18 cellular contexts compared by ENCODE assay signal in the genomic region with DNA sequence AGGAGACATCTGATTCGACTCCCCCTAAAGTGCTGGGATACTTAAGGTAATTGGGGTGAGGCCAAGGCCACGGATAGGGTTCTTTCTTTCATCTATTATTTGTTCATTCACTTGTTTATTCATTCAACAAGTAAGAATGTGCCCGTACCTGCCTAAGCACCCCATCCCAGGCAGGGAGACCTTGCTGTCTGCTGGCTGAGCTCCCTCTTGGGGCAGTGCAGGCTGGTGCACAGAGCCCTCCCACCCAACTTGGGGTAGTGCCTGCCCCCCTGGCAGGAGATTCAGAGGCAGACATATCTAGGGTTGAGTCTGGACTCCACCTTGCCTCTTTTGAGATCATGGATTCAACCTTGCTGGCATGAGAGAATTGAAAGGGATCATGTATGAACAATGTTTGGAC.
DNase-seq lines count a peak whose midpoint lies in the region; ATAC-seq and TF ChIP-seq lines count a peak whose summit lies in the region.
"Had no signal": no experiment of that assay in that cellular context is flagged by ENCODE, and none has a peak within 500 bp of the region (broad histone marks: within the 10 kb centered on the region; RNA-seq: fewer than 3 reads in every experiment).

No MANE protein-coding gene starts in this region.

- TF ChIP-seq CTCF in H9 (conservative IDR thresholded peaks at IDR 0.05) (peak; percentile 44; the same call in 2 of the 3 replicates), WTC11 (IDR thresholded peaks at IDR 0.05) (no peak), foreskin keratinocyte (conservative IDR thresholded peaks at IDR 0.05) (peak; percentile 9), spleen (IDR thresholded peaks at IDR 0.05 in 8 of 11, conservative IDR thresholded peaks at IDR 0.05 in 3 of 11) (no peak), GM20000 (IDR thresholded peaks at IDR 0.05; ENCODE audit: extremely low read depth, missing control alignments) (no peak), brain microvascular endothelial cell (IDR thresholded peaks at IDR 0.05; ENCODE audit: low read depth, low read length, missing control alignments) (no peak)

- POLR2A ChIA-PET in WTC11 (lab: Charles Lee) = no interaction called here

- H3K27me3 Mint-ChIP-seq in H9 (ENCODE audit: low read depth) = peaks cover 9% of the 10 kb centered on the region
- H3K27me3 Mint-ChIP-seq in WTC11 (ENCODE audit: low read depth) = no peaks in the 10 kb centered on the region
- H3K27me3 Mint-ChIP-seq: CD4-positive, CD25-positive, alpha-beta regulatory T cell; CD8-positive, alpha-beta memory T cell had no signal

- H3K36me3 Mint-ChIP-seq in H9 (ENCODE audit: insufficient read depth in 1 of 3, low read depth in 3 of 3) (no peaks in the 10 kb centered on the region; a peak in 1 of 7 replicates), WTC11 (no peaks in the 10 kb centered on the region)
- H3K36me3 Mint-ChIP-seq: CD4-positive, CD25-positive, alpha-beta regulatory T cell had no signal

- H3K9me3 Mint-ChIP-seq in H9 = peaks cover 0 to 3% of the 10 kb centered on the region in 2 experiments; a peak in 2 of 5 replicates
- peaks cover 11% of the 10 kb centered on the region for H3K9me3 Mint-ChIP-seq in WTC11

- DNase-seq in H9 (no peak), WTC11 (ENCODE audit: low spot score) (peak; percentile 30), foreskin keratinocyte (no peak), spleen (peak; percentile 52), Kasumi-1 (lab: John Stamatoyannopoulos, UW) (no peak), GM20000 (ENCODE audit: low spot score) (no peak), brain microvascular endothelial cell (no peak)
- DNase-seq: ACHN; BE2C; C1 segment of cervical spinal cord; CD4-positive, CD25-positive, alpha-beta regulatory T cell; CD8-positive, alpha-beta memory T cell; COR-L47; DMS 273 treated with DMSO at 0.1 percent for 48 hours; DMS53; DND-41; EL had no signal

- no CpG with 5 or more reads among the region's 3 CpGs for WGBS in H9 (ENCODE audit: extremely low coverage, insufficient read length, low lambda C conversion rate)
- 60 to 77% (median 69%) methylated on average over 3 of the region's 3 CpGs for WGBS in spleen, 5 donors

- no peak overlapping the region for H2AK5ac ChIP-seq in H9 (ENCODE audit: insufficient read length, low read length)

- no peak overlapping the region for H3K27ac ChIP-seq in H9 (ENCODE audit: insufficient read length, low read depth, low read length)
- H3K27ac ChIP-seq in foreskin keratinocyte = no peak overlapping the region
- no peak overlapping the region for H3K27ac ChIP-seq in spleen
- no peak overlapping the region for H3K27ac ChIP-seq in brain microvascular endothelial cell

- no peak overlapping the region for H2BK5ac ChIP-seq in H9 (ENCODE audit: insufficient read length, low read length)

- H4K5ac ChIP-seq in H9 (ENCODE audit: insufficient read length, low read depth, low read length) = no peak overlapping the region

- no peak for TF ChIP-seq POLR2A in spleen (IDR thresholded peaks at IDR 0.05)

- H3K79me2 ChIP-seq in H9 (ENCODE audit: insufficient read depth, low read length) = no peaks in the 10 kb centered on the region

- CTCF ChIA-PET in WTC11 (lab: Charles Lee) = interaction anchor here (0.6 to 1.3 kb wide), 4 partner anchors 14 to 42 kb away, joined by 3 to 4 read pairs (median 3); no protein-coding TSS in a partner anchor

- H3K18ac ChIP-seq in H9 (ENCODE audit: insufficient read length, low read depth, low read length) = no peak overlapping the region

- H3K27me3 ChIP-seq in H9 (ENCODE audit: insufficient read depth, low read length) (no peaks in the 10 kb centered on the region), foreskin keratinocyte (no peaks in the 10 kb centered on the region), spleen (replicated peaks in 1 of 7) (no peaks in the 10 kb centered on the region), brain microvascular endothelial cell (replicated peaks) (no peaks in the 10 kb centered on the region)
- H3K27me3 ChIP-seq: BE2C had no signal

- H3K9me3 ChIP-seq in H9 (ENCODE audit: control insufficient read depth, low read depth, low read length) = no peaks in the 10 kb centered on the region
- H3K9me3 ChIP-seq in spleen = no peaks in the 10 kb centered on the region
- H3K9me3 ChIP-seq: BE2C had no signal

- no peak overlapping the region for H3K4me3 ChIP-seq in spleen
- no peak overlapping the region for H3K4me3 ChIP-seq in brain microvascular endothelial cell (ENCODE audit: low read depth, low read length)
- H3K4me3 ChIP-seq: GM12878 had no signal

- H2BK12ac ChIP-seq in H9 (ENCODE audit: insufficient read length, low read depth, low read length) = no peak overlapping the region

- H3K79me1 ChIP-seq in H9 (ENCODE audit: insufficient read depth, low read depth, low read length, poor library complexity, severe bottlenecking) = no peaks in the 10 kb centered on the region

- intact Hi-C loops in spleen (cut with DNase I; ENCODE audit: low total_unique reads) = no loop called here

- no peak overlapping the region for H3K23ac ChIP-seq in H9 (ENCODE audit: insufficient read length, low read depth, low read length)

- H3K27ac Mint-ChIP-seq in H9 = no peak overlapping the region
- no peak overlapping the region for H3K27ac Mint-ChIP-seq in WTC11
- H3K27ac Mint-ChIP-seq: CD4-positive, CD25-positive, alpha-beta regulatory T cell; CD8-positive, alpha-beta memory T cell had no signal

- no peak overlapping the region for H4K91ac ChIP-seq in H9 (ENCODE audit: insufficient read length, low read depth, low read length)

- H3K4me3 Mint-ChIP-seq in H9 (no peak overlapping the region), WTC11 (no peak overlapping the region)
- H3K4me3 Mint-ChIP-seq: CD4-positive, CD25-positive, alpha-beta regulatory T cell; CD8-positive, alpha-beta memory T cell had no signal

- no peak overlapping the region for H3K9ac ChIP-seq in H9 (ENCODE audit: extremely low read depth, insufficient read length, low read length)

- no peak overlapping the region for H2BK15ac ChIP-seq in H9 (ENCODE audit: low read depth, low read length)

- H2BK120ac ChIP-seq in H9 (ENCODE audit: low read depth, low read length, poor library complexity, severe bottlenecking) = no peak overlapping the region

- H3K56ac ChIP-seq in H9 (ENCODE audit: insufficient read length, low read depth, low read length) = no peak overlapping the region

- in situ Hi-C loops in brain microvascular endothelial cell (cut with HindIII; ENCODE audit: low pct_ligation_motif_present, low sequenced_read_pairs) = no loop called here

- H2BK20ac ChIP-seq in H9 (ENCODE audit: low read depth, low read length, poor library complexity, severe bottlenecking) = no peak overlapping the region

- H3K4ac ChIP-seq in H9 (ENCODE audit: low read depth, low read length) = no peak overlapping the region

- H2AFZ ChIP-seq in H9 (ENCODE audit: low read length) = no peak overlapping the region

- H3K4me2 ChIP-seq in H9 (ENCODE audit: insufficient read depth, insufficient read length, low read length) = no peak overlapping the region

- H3K36me3 ChIP-seq in spleen (peaks cover 0 to 5% (median 0%) of the 10 kb centered on the region in 6 donors), brain microvascular endothelial cell (replicated peaks) (no peaks in the 10 kb centered on the region)
- H3K36me3 ChIP-seq: BE2C had no signal

- no peaks in the 10 kb centered on the region for H4K20me1 ChIP-seq in H9 (ENCODE audit: control insufficient read depth, insufficient read depth, insufficient read length)

- H3K4me1 Mint-ChIP-seq in H9 = peaks cover 37 to 45% of the 10 kb centered on the region in 2 experiments
- peaks cover 26% of the 10 kb centered on the region for H3K4me1 Mint-ChIP-seq in WTC11
- H3K4me1 Mint-ChIP-seq: CD4-positive, CD25-positive, alpha-beta regulatory T cell; CD8-positive, alpha-beta memory T cell had no signal

- no peaks in the 10 kb centered on the region for H3K23me2 ChIP-seq in H9 (ENCODE audit: insufficient read length, low read depth, low read length, poor library complexity, severe bottlenecking)

- no peak overlapping the region for H4K8ac ChIP-seq in H9 (replicated peaks; ENCODE audit: insufficient read length, low read depth, low read length)

- H3K14ac ChIP-seq in H9 (ENCODE audit: insufficient read depth, low read length) = no peak overlapping the region

- ATAC-seq in WTC11 = peak; percentile 82
- no peak for ATAC-seq in foreskin keratinocyte
- ATAC-seq: GM12878 had no signal

- H3K4me1 ChIP-seq in H9 (ENCODE audit: insufficient read depth, low read length) = peaks cover 3% of the 10 kb centered on the region; the same call in 1 of the 2 replicates
- H3K4me1 ChIP-seq in foreskin keratinocyte = no peaks in the 10 kb centered on the region
- no peaks in the 10 kb centered on the region for H3K4me1 ChIP-seq in spleen
- H3K4me1 ChIP-seq: BE2C had no signal

- H3T11ph ChIP-seq in H9 (ENCODE audit: low read length) = no peak overlapping the region

TF ChIP-seq in WTC11, 78 proteins besides CTCF, POLR2A, EP300 and RAD21 (continues in another document):
- TF ChIP-seq, protein P1, sequence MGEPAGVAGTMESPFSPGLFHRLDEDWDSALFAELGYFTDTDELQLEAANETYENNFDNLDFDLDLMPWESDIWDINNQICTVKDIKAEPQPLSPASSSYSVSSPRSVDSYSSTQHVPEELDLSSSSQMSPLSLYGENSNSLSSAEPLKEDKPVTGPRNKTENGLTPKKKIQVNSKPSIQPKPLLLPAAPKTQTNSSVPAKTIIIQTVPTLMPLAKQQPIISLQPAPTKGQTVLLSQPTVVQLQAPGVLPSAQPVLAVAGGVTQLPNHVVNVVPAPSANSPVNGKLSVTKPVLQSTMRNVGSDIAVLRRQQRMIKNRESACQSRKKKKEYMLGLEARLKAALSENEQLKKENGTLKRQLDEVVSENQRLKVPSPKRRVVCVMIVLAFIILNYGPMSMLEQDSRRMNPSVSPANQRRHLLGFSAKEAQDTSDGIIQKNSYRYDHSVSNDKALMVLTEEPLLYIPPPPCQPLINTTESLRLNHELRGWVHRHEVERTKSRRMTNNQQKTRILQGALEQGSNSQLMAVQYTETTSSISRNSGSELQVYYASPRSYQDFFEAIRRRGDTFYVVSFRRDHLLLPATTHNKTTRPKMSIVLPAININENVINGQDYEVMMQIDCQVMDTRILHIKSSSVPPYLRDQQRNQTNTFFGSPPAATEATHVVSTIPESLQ (CRISPR knock-in tag; IDR thresholded peaks at IDR 0.05) = no peak
- TF ChIP-seq FOXP1 (CRISPR knock-in tag; IDR thresholded peaks at IDR 0.05; ENCODE audit: borderline replicate concordance) = no peak
- TF ChIP-seq NR2C2 (CRISPR knock-in tag; IDR thresholded peaks at IDR 0.05) = no peak
- TF ChIP-seq, protein P2, sequence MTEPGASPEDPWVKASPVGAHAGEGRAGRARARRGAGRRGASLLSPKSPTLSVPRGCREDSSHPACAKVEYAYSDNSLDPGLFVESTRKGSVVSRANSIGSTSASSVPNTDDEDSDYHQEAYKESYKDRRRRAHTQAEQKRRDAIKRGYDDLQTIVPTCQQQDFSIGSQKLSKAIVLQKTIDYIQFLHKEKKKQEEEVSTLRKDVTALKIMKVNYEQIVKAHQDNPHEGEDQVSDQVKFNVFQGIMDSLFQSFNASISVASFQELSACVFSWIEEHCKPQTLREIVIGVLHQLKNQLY (CRISPR knock-in tag; IDR thresholded peaks at IDR 0.05) = no peak

Comparison
In these comparisons a context has a peak if more than half of its experiments do, and no peak if none do; other contexts are left out.
1. DNase-seq: peak in WTC11 (single experiment) and spleen (single experiment); none in H9 (single experiment), foreskin keratinocyte (0 of 2), Kasumi-1 (0 of 2), GM20000 (single experiment) and brain microvascular endothelial cell (single experiment).
2. CTCF ChIP-seq: peak in H9 (single experiment) and foreskin keratinocyte (single experiment); none in WTC11 (single experiment), spleen (0 of 11), GM20000 (single experiment) and brain microvascular endothelial cell (single experiment).